In genomic region chr1:186839077-186839400, GRCh38 we compare ENCODE assay signal across 16 cellular contexts. TPM values are rescaled to one million over a fixed set of nuclear protein-coding genes. Genes with fewer than 3 reads are reported as not detected.
A peak's percentile ranks its signal among the peaks of the same experiment; 100 is the strongest.
DNase-seq lines count a peak whose midpoint lies in the region; ATAC-seq, FAIRE-seq and TF ChIP-seq lines count a peak whose summit lies in the region.
"Had no signal": no experiment of that assay in that cellular context is flagged by ENCODE, and none has a peak within 500 bp of the region (broad histone marks: within the 10 kb centered on the region; RNA-seq: fewer than 3 reads in every experiment).

No MANE protein-coding gene starts in this region.

- TF ChIP-seq CTCF in endothelial cell of umbilical vein (IDR thresholded peaks at IDR 0.05; ENCODE audit: extremely low read depth in 1 of 2, insufficient read depth in 1 of 2, low read depth in 1 of 2, low read length in 2 of 2), result no peak
- no peak for TF ChIP-seq CTCF in Caco-2 (IDR thresholded peaks at IDR 0.05; ENCODE audit: insufficient read depth in 1 of 2, low read depth in 1 of 2, low read length in 1 of 2, severe bottlenecking in 1 of 2, unreplicated experiment in 1 of 2)
- TF ChIP-seq CTCF in thyroid gland (IDR thresholded peaks at IDR 0.05), result no peak

- dilution Hi-C loops in endothelial cell of umbilical vein (cut with MboI; ENCODE audit: extremely low pct_ligation_motif_present, low sequenced_read_pairs), result no loop called here

- H3K36me3 ChIP-seq in endothelial cell of umbilical vein (ENCODE audit: control insufficient read depth in 2 of 2, extremely low read depth in 1 of 2, insufficient read depth in 2 of 2, low read length in 2 of 2) (no peaks in the 10 kb centered on the region), Caco-2 (ENCODE audit: control insufficient read depth, insufficient read depth, low read length) (no peaks in the 10 kb centered on the region), thyroid gland (no peaks in the 10 kb centered on the region)

- H3K9me3 ChIP-seq in endothelial cell of umbilical vein (replicated peaks; ENCODE audit: control insufficient read depth, insufficient read depth, low read length), result no peaks in the 10 kb centered on the region
- H3K9me3 ChIP-seq in Caco-2, result no peaks in the 10 kb centered on the region
- H3K9me3 ChIP-seq in thyroid gland, result no peaks in the 10 kb centered on the region
- H3K9me3 ChIP-seq: psoas muscle had no signal

- H3K36me3 Mint-ChIP-seq in Caco-2 (ENCODE audit: insufficient read depth, unreplicated experiment), result no peaks in the 10 kb centered on the region
- H3K36me3 Mint-ChIP-seq: activated naive CD4-positive, alpha-beta T cell treated with anti-CD3 and anti-CD28 coated beads, Interleukin-2, amount 50 U/mL, for 72 hours had no signal

- no peaks in the 10 kb centered on the region for H3K9me3 Mint-ChIP-seq in Caco-2 (ENCODE audit: unreplicated experiment)

- H3K4me1 ChIP-seq in endothelial cell of umbilical vein (ENCODE audit: control insufficient read depth, extremely low read depth, insufficient read depth, low read length) (peaks cover 10% of the 10 kb centered on the region), Caco-2 (peaks cover 6% of the 10 kb centered on the region; the same call in 1 of the 2 replicates), thyroid gland (no peaks in the 10 kb centered on the region)
- H3K4me1 ChIP-seq: psoas muscle had no signal

- FAIRE-seq in endothelial cell of umbilical vein (lab: Jason Lieb, UNC), result no peak
- FAIRE-seq: HTR-8/SVneo had no signal

- H3K4me3 Mint-ChIP-seq in Caco-2 (ENCODE audit: unreplicated experiment), result no peak overlapping the region

- intact Hi-C loops in endothelial cell of umbilical vein (cut with micrococcal nuclease) (loop anchor here (5.0 kb wide), 1 partner anchor 138 kb away; no protein-coding TSS in a partner anchor), Caco-2 (cut with micrococcal nuclease; ENCODE audit: unreplicated experiment) (no loop called here), thyroid gland (cut with DNase I) (no loop called here)

- no peaks in the 10 kb centered on the region for H4K20me1 ChIP-seq in endothelial cell of umbilical vein (replicated peaks; ENCODE audit: control insufficient read depth, extremely low read depth, insufficient read depth, low read length)

- peak overlapping the region; percentile 34 for H3K4me2 ChIP-seq in endothelial cell of umbilical vein (ENCODE audit: insufficient read depth, low read length)

- DNase-seq in GDM1 (lab: John Stamatoyannopoulos, UW), result peak; percentile 9
- no peak for DNase-seq in endothelial cell of umbilical vein (ENCODE audit: low read depth, low spot score)
- DNase-seq in activated naive CD4-positive, alpha-beta T cell treated with anti-CD3 and anti-CD28 coated beads, Interleukin-2, amount 50 U/mL, for 16 hours, result no peak
- no peak for DNase-seq in Caco-2
- DNase-seq in NCI-H1092 (lab: John Stamatoyannopoulos, UW), result no peak
- DNase-seq in thyroid gland, result no peak
- DNase-seq: mesenchymal stem cell; NCI-H1694 treated with DMSO at 0.1 percent for 48 hours; NCI-H524 treated with DMSO at 0.1 percent for 48 hours; psoas muscle; Right ventricle myocardium superior; stimulated activated CD4-positive, alpha-beta T cell treated with anti-CD3 and anti-CD28 coated beads, Interleukin-1b, Interleukin-23, amount 100 ng/mL, for 48 hours had no signal

- ATAC-seq in GM21381 (IDR thresholded peaks at IDR 0.05; ENCODE audit: unreplicated experiment), result peak; percentile 48
- ATAC-seq in HG03565 (IDR thresholded peaks at IDR 0.05; ENCODE audit: unreplicated experiment), result peak; percentile 39
- ATAC-seq: activated naive CD4-positive, alpha-beta T cell treated with anti-CD3 and anti-CD28 coated beads, Interleukin-2, amount 50 U/mL, for 72 hours; psoas muscle had no signal

- H3K9me1 ChIP-seq in endothelial cell of umbilical vein (replicated peaks; ENCODE audit: control insufficient read depth, extremely low read depth, insufficient read depth, low read length), result no peaks in the 10 kb centered on the region

- POLR2A ChIA-PET in endothelial cell of umbilical vein (lab: Charles Lee), result no interaction called here
- POLR2A ChIA-PET in Caco-2 (lab: Charles Lee), result no interaction called here

- CTCF ChIA-PET in endothelial cell of umbilical vein (lab: Charles Lee) (interaction anchor here (0.9 to 1.6 kb wide), 3 partner anchors 9 to 116 kb away, joined by 3 to 4 read pairs (median 3); no protein-coding TSS in a partner anchor), Caco-2 (lab: Charles Lee) (no interaction called here)

- no peak overlapping the region for H2AFZ ChIP-seq in endothelial cell of umbilical vein (ENCODE audit: low read depth, low read length)

- no peaks in the 10 kb centered on the region for H3K27me3 Mint-ChIP-seq in Caco-2 (ENCODE audit: insufficient read depth, unreplicated experiment)

- 75 to 79% methylated on average over 2 of the region's 2 CpGs for WGBS in thyroid gland, 2 donors

- H3K4me3 ChIP-seq in endothelial cell of umbilical vein (replicated peaks in 1 of 3; ENCODE audit: insufficient read depth in 1 of 3, low read depth in 1 of 3, low read length in 3 of 3), result no peak overlapping the region
- no peak overlapping the region for H3K4me3 ChIP-seq in Caco-2 (ENCODE audit: low read depth, low read length)
- H3K4me3 ChIP-seq in thyroid gland (replicated peaks in 1 of 3), result no peak overlapping the region
- H3K4me3 ChIP-seq: psoas muscle had no signal

- no peak overlapping the region for H3K9ac ChIP-seq in endothelial cell of umbilical vein (replicated peaks; ENCODE audit: extremely low read depth, insufficient read depth, low read length)

- H3K4me1 Mint-ChIP-seq in Caco-2 (ENCODE audit: low read depth, unreplicated experiment), result peaks cover 14% of the 10 kb centered on the region

- H3K27ac Mint-ChIP-seq in Caco-2 (ENCODE audit: unreplicated experiment), result no peak overlapping the region
- H3K27ac Mint-ChIP-seq: activated naive CD4-positive, alpha-beta T cell treated with anti-CD3 and anti-CD28 coated beads, Interleukin-2, amount 50 U/mL, for 72 hours had no signal

- H3K27me3 ChIP-seq in endothelial cell of umbilical vein (ENCODE audit: control insufficient read depth in 2 of 2, insufficient read depth in 2 of 2, low read length in 2 of 2) (no peaks in the 10 kb centered on the region), Caco-2 (replicated peaks; ENCODE audit: control insufficient read depth, insufficient read depth, low read length) (no peaks in the 10 kb centered on the region), thyroid gland (no peaks in the 10 kb centered on the region)

- no peak overlapping the region for H3K27ac ChIP-seq in endothelial cell of umbilical vein (ENCODE audit: insufficient read depth, low read depth, low read length)
- no peak overlapping the region for H3K27ac ChIP-seq in thyroid gland
- H3K27ac ChIP-seq: psoas muscle had no signal

- BruUV-seq in endothelial cell of umbilical vein (replicated peaks; lab: Mats Ljungman, UMichigan) (no TSS peak), Caco-2 (replicated peaks; lab: Mats Ljungman, UMichigan) (no TSS peak)

- no peaks in the 10 kb centered on the region for H3K79me2 ChIP-seq in endothelial cell of umbilical vein (ENCODE audit: control insufficient read depth, insufficient read depth, low read length)

- no peak for TF ChIP-seq POLR2A in endothelial cell of umbilical vein (IDR thresholded peaks at IDR 0.05; ENCODE audit: low read depth, low read length)
- no peak for TF ChIP-seq POLR2A in thyroid gland (IDR thresholded peaks at IDR 0.05)

TF ChIP-seq in endothelial cell of umbilical vein, 7 proteins besides CTCF, POLR2A, EP300 and RAD21:
- TF ChIP-seq POLR2AphosphoS5 (IDR thresholded peaks at IDR 0.05; ENCODE audit: insufficient read depth, low read depth, low read length), result no peak
- TF ChIP-seq MYC (IDR thresholded peaks at IDR 0.05; ENCODE audit: low read depth, low read length), result no peak
- TF ChIP-seq JUN (IDR thresholded peaks at IDR 0.05; ENCODE audit: borderline replicate concordance, insufficient read depth, insufficient read length, low read depth), result no peak
- no peak for TF ChIP-seq GATA2 (IDR thresholded peaks at IDR 0.05; ENCODE audit: insufficient read depth, insufficient read length, low read depth, low read length)
- no peak for TF ChIP-seq MAX (IDR thresholded peaks at IDR 0.05; ENCODE audit: insufficient read depth, insufficient read length)
- TF ChIP-seq EZH2 (IDR thresholded peaks at IDR 0.05; ENCODE audit: borderline replicate concordance, low read depth, low read length, severe bottlenecking), result no peak
- TF ChIP-seq FOS (IDR thresholded peaks at IDR 0.05; ENCODE audit: borderline replicate concordance, insufficient read depth, low read length), result no peak

RNA-seq across cellular contexts. Expression of gene PLA2G4A, which starts 10.3 kb away (rescaled TPM):
- total RNA-seq in endothelial cell of umbilical vein, result 10.6 and 13.3 TPM in 2 replicates
- 7.0 and 8.2 TPM in 2 replicates for polyA plus RNA-seq in endothelial cell of umbilical vein
- 9.9 and 10.7 TPM in 2 replicates for polyA plus RNA-seq in endothelial cell of umbilical vein (2011; cell fraction: cytosol; rRNA removed)
- 7.8 and 9.9 TPM in 2 replicates for polyA plus RNA-seq in endothelial cell of umbilical vein (2011; cell fraction: nucleus; rRNA removed)
- polyA plus RNA-seq in endothelial cell of umbilical vein (2012), result 16.9 and 20.0 TPM in 2 replicates
- 8.5 and 9.9 TPM in 2 replicates for polyA minus RNA-seq in endothelial cell of umbilical vein
- 24.9 TPM for polyA minus RNA-seq in endothelial cell of umbilical vein (2011; cell fraction: cytosol; rRNA and poly(A)+ RNA removed)
- 6.9 and 7.3 TPM in 2 replicates for polyA minus RNA-seq in endothelial cell of umbilical vein (2011; cell fraction: nucleus; rRNA and poly(A)+ RNA removed)
- 2.0 and 3.4 TPM in 2 replicates for total RNA-seq in Caco-2 (2022)
- 1 to 10 TPM; 3.4 to 6.4 (median 5.2) TPM for total RNA-seq in thyroid gland
